14 cellular contexts compared by ENCODE assay signal in genomic region chr17:13385481-13385907, GRCh38.
A peak's percentile ranks its signal among the peaks of the same experiment; 100 is the strongest.
DNase-seq lines count a peak whose midpoint lies in the region; TF ChIP-seq lines count a peak whose summit lies in the region.
"Had no signal": no experiment of that assay in that cellular context is flagged by ENCODE, and none has a peak within 500 bp of the region (broad histone marks: within the 10 kb centered on the region; RNA-seq: fewer than 3 reads in every experiment).

No MANE protein-coding gene starts in this region.

- no peak overlapping the region for H4K8ac ChIP-seq in neuronal stem cell (ENCODE audit: low read depth, low read length)

- peak; percentile 41 for DNase-seq in GF-D8 (lab: John Stamatoyannopoulos, UW)
- DNase-seq in NOMO-1 treated with DMSO at 0.1 percent for 48 hours (lab: John Stamatoyannopoulos, UW; ENCODE audit: unreplicated experiment) = peak; percentile 89
- peak; percentile 60 for DNase-seq in choroid plexus epithelial cell (ENCODE audit: low read depth)
- DNase-seq in neuronal stem cell (ENCODE audit: low spot score) = no peak
- no peak for DNase-seq in DMS 273 treated with DMSO at 0.1 percent for 48 hours (lab: John Stamatoyannopoulos, UW)
- no peak for DNase-seq in ascending aorta (ENCODE audit: low spot score in 2 of 2)
- DNase-seq in H4 (ENCODE audit: low spot score) = no peak
- no peak for DNase-seq in HUDEP-2 (lab: John Stamatoyannopoulos, UW; ENCODE audit: unreplicated experiment in 76 of 76)
- DNase-seq: activated naive CD4-positive, alpha-beta T cell treated with Interleukin-2 at 50 U/mL for 16 hours; caudate nucleus; psoas muscle; stimulated activated CD4-positive, alpha-beta T cell treated with anti-CD3 and anti-CD28 coated beads, Interleukin-4, amount 100 ng/mL, for 1 hour; stimulated activated naive B cell treated with anti-CD40 and anti-IgM and Interleukin-4, amounts not matched to agents 10 μg/mL and 1 μg/mL and 100 μg/mL, for 72 hours had no signal

- H3K18ac ChIP-seq in neuronal stem cell (ENCODE audit: low read length) = no peak overlapping the region

- WGBS in neuronal stem cell (ENCODE audit: extremely low coverage in 2 of 2, insufficient read length in 2 of 2, insufficient replicate concordance in 1 of 2), 2 donors = no CpG with 5 or more reads among the region's 5 CpGs

- TF ChIP-seq CTCF in choroid plexus epithelial cell (conservative IDR thresholded peaks at IDR 0.05; ENCODE audit: low read depth, low read length) = no peak
- no peak for TF ChIP-seq CTCF in ascending aorta (IDR thresholded peaks at IDR 0.05)

- no peak overlapping the region for H2BK5ac ChIP-seq in neuronal stem cell (ENCODE audit: low read length)

- H3K4me1 ChIP-seq in neuronal stem cell (ENCODE audit: control insufficient read depth in 2 of 2, insufficient read depth in 1 of 2, low read depth in 1 of 2, low read length in 2 of 2) (peaks cover 0 to 3% of the 10 kb centered on the region in 2 donors), ascending aorta (no peaks in the 10 kb centered on the region)
- H3K4me1 ChIP-seq: psoas muscle had no signal

- H2AK5ac ChIP-seq in neuronal stem cell (ENCODE audit: low read depth, low read length) = no peak overlapping the region

- H3K36me3 ChIP-seq in neuronal stem cell (replicated peaks in 1 of 2; ENCODE audit: control insufficient read depth in 2 of 2, insufficient read depth in 2 of 2, low read length in 2 of 2) = no peaks in the 10 kb centered on the region
- no peaks in the 10 kb centered on the region for H3K36me3 ChIP-seq in ascending aorta

- H3K4me3 ChIP-seq in choroid plexus epithelial cell (ENCODE audit: low read depth, low read length) = no peak overlapping the region
- H3K4me3 ChIP-seq in neuronal stem cell (ENCODE audit: low read length in 2 of 2) = no peak overlapping the region
- no peak overlapping the region for H3K4me3 ChIP-seq in ascending aorta
- H3K4me3 ChIP-seq: psoas muscle had no signal

- no peak overlapping the region for H3K9ac ChIP-seq in neuronal stem cell (ENCODE audit: low read depth, low read length, poor library complexity)

- H3K23ac ChIP-seq in neuronal stem cell (ENCODE audit: low read depth, low read length, poor library complexity) = no peak overlapping the region

- no peak overlapping the region for H3K4ac ChIP-seq in neuronal stem cell (ENCODE audit: low read length)

- no peak overlapping the region for H3K14ac ChIP-seq in neuronal stem cell (ENCODE audit: low read length)

- no peaks in the 10 kb centered on the region for H3K79me1 ChIP-seq in neuronal stem cell (ENCODE audit: low read depth, low read length)

- H3K27me3 ChIP-seq in neuronal stem cell (ENCODE audit: control insufficient read depth in 3 of 3, insufficient read depth in 3 of 3, low read depth in 1 of 3, low read length in 3 of 3) = no peaks in the 10 kb centered on the region
- no peaks in the 10 kb centered on the region for H3K27me3 ChIP-seq in ascending aorta

- H2BK12ac ChIP-seq in neuronal stem cell (ENCODE audit: low read length) = no peak overlapping the region

- no peak overlapping the region for H2BK120ac ChIP-seq in neuronal stem cell (ENCODE audit: low read depth, low read length)

- H3K9me3 ChIP-seq in neuronal stem cell (replicated peaks in 1 of 2; ENCODE audit: control insufficient read depth in 2 of 2, insufficient read depth in 1 of 2, low read depth in 1 of 2, low read length in 2 of 2) = no peaks in the 10 kb centered on the region
- no peaks in the 10 kb centered on the region for H3K9me3 ChIP-seq in ascending aorta
- H3K9me3 ChIP-seq: psoas muscle had no signal

- H4K91ac ChIP-seq in neuronal stem cell (ENCODE audit: low read depth, low read length, poor library complexity) = no peak overlapping the region

- H2AFZ ChIP-seq in neuronal stem cell (ENCODE audit: low read length) = peak overlapping the region; percentile 6

- no peak overlapping the region for H3K4me2 ChIP-seq in neuronal stem cell (ENCODE audit: insufficient read depth, low read length, poor library complexity, severe bottlenecking)

- intact Hi-C loops in ascending aorta (cut with DNase I) = no loop called here

- no peak overlapping the region for H2BK15ac ChIP-seq in neuronal stem cell (ENCODE audit: low read length)

- H3K27ac ChIP-seq in neuronal stem cell (replicated peaks; ENCODE audit: low read length) (no peak overlapping the region), ascending aorta (no peak overlapping the region)
- H3K27ac ChIP-seq: C4-2B, psoas muscle had no signal

Comparison
In these comparisons a context has a peak if more than half of its experiments do, and no peak if none do; other contexts are left out.
1. DNase-seq: peak in GF-D8 (single experiment), NOMO-1 treated with DMSO at 0.1 percent for 48 hours (single experiment) and choroid plexus epithelial cell (single experiment); none in neuronal stem cell (single experiment), DMS 273 treated with DMSO at 0.1 percent for 48 hours (single experiment), ascending aorta (0 of 2), H4 (single experiment) and HUDEP-2 (0 of 76).